ENCODE assay signal across 8 cellular contexts in the genomic region with DNA sequence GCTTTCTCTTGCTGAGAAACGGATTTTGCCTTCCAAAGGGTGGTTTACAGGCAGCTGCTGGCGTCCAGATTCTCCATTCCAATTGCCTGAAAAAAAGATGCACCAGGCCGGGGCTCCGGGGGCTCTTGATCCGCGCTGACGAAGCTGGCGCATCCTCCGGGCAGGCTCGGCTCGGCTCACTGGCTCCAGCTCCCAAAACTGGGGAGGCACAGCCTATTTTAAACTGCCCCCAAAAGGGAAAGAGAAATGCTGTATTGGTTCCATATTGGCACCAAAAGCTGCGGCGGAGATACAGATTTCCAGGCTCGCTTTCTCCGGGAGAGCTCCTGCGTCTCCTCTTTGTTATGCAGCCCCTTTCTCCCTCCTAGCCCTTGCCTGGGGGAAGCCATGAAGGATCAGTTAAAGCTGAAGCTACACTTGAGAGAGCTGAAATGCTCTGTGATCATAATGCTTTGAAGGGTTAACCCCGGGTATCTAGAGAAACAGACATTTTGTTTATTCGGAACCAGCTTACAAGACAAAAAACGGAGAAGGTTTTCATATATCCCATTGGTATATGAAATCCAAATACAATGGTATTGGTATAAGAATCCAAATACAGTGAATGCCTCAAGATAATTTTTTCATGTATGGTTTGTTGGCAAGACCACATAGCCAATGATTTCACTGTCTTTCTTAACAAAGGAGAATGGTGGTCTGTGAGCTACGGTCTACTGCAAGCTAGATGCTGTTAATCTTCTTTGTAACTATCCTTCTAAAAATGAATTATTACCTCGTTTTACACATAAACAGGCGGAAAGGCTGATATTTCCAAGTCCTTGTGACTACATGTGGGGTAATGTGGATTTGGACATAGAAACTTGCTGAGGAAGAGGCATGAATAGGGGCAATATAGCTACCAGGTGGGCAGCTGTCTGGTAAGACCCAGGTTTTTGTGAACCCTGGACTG. TPM values are rescaled to one million over a fixed set of nuclear protein-coding genes. Genes with fewer than 3 reads are reported as not detected.
DNase-seq lines count a peak whose midpoint lies in the region; ATAC-seq and TF ChIP-seq lines count a peak whose summit lies in the region.

No MANE protein-coding gene starts in this region.

- H3K4me1 ChIP-seq in endocrine pancreas (ENCODE audit: control insufficient read depth, insufficient read depth, low read length) = peaks cover 24% of the 10 kb centered on the region
- H3K4me1 ChIP-seq in mesendoderm (ENCODE audit: control insufficient read depth, low read depth, low read length) = peaks cover 9% of the 10 kb centered on the region
- peaks cover 6 to 41% of the 10 kb centered on the region in 2 donors for H3K4me1 ChIP-seq in thoracic aorta (ENCODE audit: control insufficient read depth in 1 of 2, low read depth in 2 of 2)

- H3K23ac ChIP-seq in mesendoderm (ENCODE audit: low read length) = no peak overlapping the region

- peaks cover 41% of the 10 kb centered on the region for H3K79me2 ChIP-seq in mesendoderm (ENCODE audit: control insufficient read depth, insufficient read depth, low read length)

- H4K8ac ChIP-seq in mesendoderm (ENCODE audit: low read depth, low read length) = peak overlapping the region; percentile 6

- no peak overlapping the region for H2BK15ac ChIP-seq in mesendoderm (replicated peaks; ENCODE audit: low read depth)

- H3K9ac ChIP-seq in endocrine pancreas (ENCODE audit: control insufficient read depth, insufficient read depth, low read length) = peak overlapping the region; percentile 88
- H3K9ac ChIP-seq in mesendoderm (ENCODE audit: low read length) = peak overlapping the region; percentile 67

- peaks cover 3% of the 10 kb centered on the region for H3K79me1 ChIP-seq in mesendoderm (ENCODE audit: low read length)

- H2BK120ac ChIP-seq in mesendoderm (ENCODE audit: low read depth, low read length) = no peak overlapping the region

- WGBS in mesendoderm (ENCODE audit: extremely low coverage, insufficient coverage, low lambda C conversion rate) = no CpG with 5 or more reads among the region's 22 CpGs

- H3K27me3 Mint-ChIP-seq in T-helper 1 cell treated with Interleukin-12 subunit alpha and Interleukin-12 subunit beta and Interleukin-4 antibody, amounts not matched to agents 30 μg/mL and 1 μg/mL, for 36 hours (ENCODE audit: low read depth) = no peaks in the 10 kb centered on the region

- H3K36me3 ChIP-seq in endocrine pancreas (ENCODE audit: control insufficient read depth, insufficient read depth, low read length) (no peaks in the 10 kb centered on the region), mesendoderm (ENCODE audit: control insufficient read depth, insufficient read depth, low read length) (no peaks in the 10 kb centered on the region), thoracic aorta (no peaks in the 10 kb centered on the region)

- H2AK5ac ChIP-seq in mesendoderm (ENCODE audit: low read length) = no peak overlapping the region

- peak; percentile 76 for DNase-seq in mesendoderm
- DNase-seq in thoracic aorta (ENCODE audit: low spot score) = no peak
- DNase-seq in LoVo (ENCODE audit: low spot score) = no peak
- DNase-seq in COLO829 (ENCODE audit: low spot score) = no peak

- TF ChIP-seq CTCF in thoracic aorta (IDR thresholded peaks at IDR 0.05) = no peak

- H3K4me1 Mint-ChIP-seq in T-helper 1 cell treated with Interleukin-12 subunit alpha and Interleukin-12 subunit beta and Interleukin-4 antibody, amounts not matched to agents 30 μg/mL and 1 μg/mL, for 36 hours (ENCODE audit: low read depth) = peaks cover 43% of the 10 kb centered on the region

- H3K27me3 ChIP-seq in endocrine pancreas (ENCODE audit: control insufficient read depth, insufficient read depth, low read length) (no peaks in the 10 kb centered on the region), mesendoderm (ENCODE audit: insufficient read depth, low read length, poor library complexity) (no peaks in the 10 kb centered on the region), thoracic aorta (replicated peaks; ENCODE audit: insufficient read depth) (no peaks in the 10 kb centered on the region)

- H3K36me3 Mint-ChIP-seq in T-helper 1 cell treated with Interleukin-12 subunit alpha and Interleukin-12 subunit beta and Interleukin-4 antibody, amounts not matched to agents 30 μg/mL and 1 μg/mL, for 36 hours (ENCODE audit: low read depth) = peaks cover 4% of the 10 kb centered on the region

- no peaks in the 10 kb centered on the region for H3K9me3 ChIP-seq in endocrine pancreas (ENCODE audit: control insufficient read depth, low read length)
- H3K9me3 ChIP-seq in thoracic aorta = no peaks in the 10 kb centered on the region

- peak overlapping the region; percentile 97 for H3K18ac ChIP-seq in mesendoderm (ENCODE audit: low read length)

- H3K4me3 ChIP-seq in endocrine pancreas (ENCODE audit: control insufficient read depth, insufficient read depth, low read length) (peak overlapping the region; percentile 95), mesendoderm (ENCODE audit: low read length) (peak overlapping the region; percentile 82), thoracic aorta (peak overlapping the region; percentile 86)

- peak overlapping the region; percentile 3 for H4K5ac ChIP-seq in mesendoderm (ENCODE audit: low read length)

- H3K27ac Mint-ChIP-seq in T-helper 1 cell treated with Interleukin-12 subunit alpha and Interleukin-12 subunit beta and Interleukin-4 antibody, amounts not matched to agents 30 μg/mL and 1 μg/mL, for 36 hours = peak overlapping the region; percentile 84

- peak; percentile 35 for ATAC-seq in GM19023 (IDR thresholded peaks at IDR 0.05; ENCODE audit: unreplicated experiment)
- peak; percentile 48 for ATAC-seq in HG03045 (IDR thresholded peaks at IDR 0.05; ENCODE audit: unreplicated experiment)
- ATAC-seq in thoracic aorta (ENCODE audit: insufficient number of reproducible peaks, low FRiP score, low read depth) = no peak

- H3K4me2 ChIP-seq in mesendoderm (ENCODE audit: low read length) = peak overlapping the region; percentile 30

- peak overlapping the region; percentile 75 for H3K4ac ChIP-seq in mesendoderm (ENCODE audit: low read depth, low read length)

- no peaks in the 10 kb centered on the region for H3K9me3 Mint-ChIP-seq in T-helper 1 cell treated with Interleukin-12 subunit alpha and Interleukin-12 subunit beta and Interleukin-4 antibody, amounts not matched to agents 30 μg/mL and 1 μg/mL, for 36 hours

- peak overlapping the region; percentile 89 for H3K56ac ChIP-seq in mesendoderm (ENCODE audit: low read length)

- H2BK5ac ChIP-seq in mesendoderm (ENCODE audit: low read length) = peak overlapping the region; percentile 42

- H3K27ac ChIP-seq in mesendoderm (ENCODE audit: low read depth, low read length) (peak overlapping the region; percentile 57), thoracic aorta (peak overlapping the region; percentile 84 to 93)

- peak overlapping the region; percentile 83 for H3K4me3 Mint-ChIP-seq in T-helper 1 cell treated with Interleukin-12 subunit alpha and Interleukin-12 subunit beta and Interleukin-4 antibody, amounts not matched to agents 30 μg/mL and 1 μg/mL, for 36 hours

RNA-seq across cellular contexts. Expression of gene CD200, which starts 0.7 kb away (rescaled TPM):
- polyA plus RNA-seq in mesendoderm (2013, experiment 1 of 2) = 63.2 TPM
- 64.3 TPM for polyA plus RNA-seq in mesendoderm (2013, experiment 2 of 2)
- total RNA-seq in thoracic aorta = 10 to 100 TPM; 22.5 to 42.2 TPM

RNA-seq across cellular contexts. Expression of gene SLC9C1, which starts 39.6 kb away (rescaled TPM):
- polyA plus RNA-seq in mesendoderm (2013, experiment 1 of 2) = 0.03 TPM
- polyA plus RNA-seq in mesendoderm (2013, experiment 2 of 2) = 0.04 TPM
- not detected for total RNA-seq in thoracic aorta
